Comparison of ENCODE assay signal across 24 cellular contexts in genomic region chr11:2158291-2158737, GRCh38. TPM values are rescaled to one million over a fixed set of nuclear protein-coding genes. Genes with fewer than 3 reads are reported as not detected.
DNase-seq lines count a peak whose midpoint lies in the region; ATAC-seq, FAIRE-seq and TF ChIP-seq lines count a peak whose summit lies in the region.
"Had no signal": no experiment of that assay in that cellular context is flagged by ENCODE, and none has a peak within 500 bp of the region (broad histone marks: within the 10 kb centered on the region; RNA-seq: fewer than 3 reads in every experiment).

No MANE protein-coding gene starts in this region.

- 2% methylated on average over 12 of the region's 13 CpGs for WGBS in K562 (ENCODE audit: insufficient coverage, low coverage, missing lambda C conversion rate)
- no CpG with 5 or more reads among the region's 13 CpGs for WGBS in right lobe of liver (ENCODE audit: insufficient coverage, low coverage, low lambda C conversion rate, missing lambda C conversion rate)
- WGBS in transverse colon (ENCODE audit: low coverage in 1 of 2), 2 donors: 46% methylated on average over 12 of the region's 13 CpGs; no CpG with 5 or more reads in 1 of the 2 donors
- 62 to 89% (median 68%) methylated on average over 8 to 13 of the region's 13 CpGs for whole genome bisulfite sequencing in spleen, 5 donors

- intact Hi-C loops in K562 (cut with micrococcal nuclease) (no loop called here), right lobe of liver (cut with DNase I) (loop anchor here in 1 of 2 donors (10.0 kb wide), 1 partner anchor 324 kb away; the partner anchor contains the start of genes SYT8 and TNNI2), transverse colon (cut with DNase I; ENCODE audit: low total_unique reads) (loop anchor here (5.0 kb wide), 1 partner anchor 466 kb away; no protein-coding TSS in a partner anchor), spleen (cut with DNase I; ENCODE audit: low total_unique reads) (loop anchor here (10.0 kb wide), 2 partner anchors 464 to 504 kb away; partner anchors contain the start of gene KRTAP5-6)

- H4K20me1 ChIP-seq in K562 (replicated peaks; ENCODE audit: control insufficient read depth, insufficient read depth, low read length): no peaks in the 10 kb centered on the region; the same call in 1 of the 2 replicates

- CTCF ChIA-PET in K562 (lab: Yijun Ruan, JAX; ENCODE audit: low intra/inter-chr PET ratio): no interaction called here

- no peaks in the 10 kb centered on the region for H3K79me2 ChIP-seq in K562 (ENCODE audit: control insufficient read depth, insufficient read depth, low read length)

- H3K36me3 ChIP-seq in K562 (ENCODE audit: control insufficient read depth, insufficient read depth, low read length) (no peaks in the 10 kb centered on the region), endocrine pancreas (ENCODE audit: control insufficient read depth, insufficient read depth, low read length) (no peaks in the 10 kb centered on the region), right lobe of liver (no peaks in the 10 kb centered on the region), transverse colon (no peaks in the 10 kb centered on the region), spleen (no peaks in the 10 kb centered on the region)

- H3K27me3 ChIP-seq in K562 (ENCODE audit: control insufficient read depth in 2 of 2, insufficient read depth in 2 of 2, low read length in 2 of 2): peaks cover 0 to 20% of the 10 kb centered on the region in 2 experiments; a peak in 3 of 5 replicates
- no peaks in the 10 kb centered on the region for H3K27me3 ChIP-seq in endocrine pancreas (ENCODE audit: control insufficient read depth, insufficient read depth, low read length)
- H3K27me3 ChIP-seq in right lobe of liver: no peaks in the 10 kb centered on the region
- peaks cover 21% of the 10 kb centered on the region for H3K27me3 ChIP-seq in transverse colon
- peaks cover 0 to 76% (median 0%) of the 10 kb centered on the region in 7 donors for H3K27me3 ChIP-seq in spleen (replicated peaks in 1 of 7)

- FAIRE-seq in K562 (lab: Jason Lieb, UNC): no peak
- FAIRE-seq: GM12891, GM18507 had no signal

- H3K4me2 ChIP-seq in K562 (ENCODE audit: insufficient read depth, low read length): no peak overlapping the region

- H3K9me3 ChIP-seq in K562 (replicated peaks; ENCODE audit: control insufficient read depth, insufficient read depth, low read depth, low read length): no peaks in the 10 kb centered on the region
- H3K9me3 ChIP-seq in endocrine pancreas (ENCODE audit: control insufficient read depth, low read length): no peaks in the 10 kb centered on the region
- H3K9me3 ChIP-seq in right lobe of liver: no peaks in the 10 kb centered on the region
- H3K9me3 ChIP-seq in transverse colon: no peaks in the 10 kb centered on the region
- no peaks in the 10 kb centered on the region for H3K9me3 ChIP-seq in spleen

- no peak for DNase-seq in K562 (ENCODE audit: extremely low read depth in 1 of 4, low spot score in 3 of 4)
- peak; percentile 81 to 93 (median 92) for DNase-seq in right lobe of liver
- no peak for DNase-seq in transverse colon
- DNase-seq in spleen: no peak
- DNase-seq: C1 segment of cervical spinal cord; Calu3; CD4-positive, alpha-beta memory T cell; COR-L47; DMS53; DMS79 treated with DMSO at 0.1 percent for 48 hours; GF-D8; GM23248; H9 had no signal

- no peak for TF ChIP-seq CTCF in K562 (IDR thresholded peaks at IDR 0.05 in 2 of 3, conservative IDR thresholded peaks at IDR 0.05 in 1 of 3; ENCODE audit: insufficient read depth in 2 of 3, low read depth in 1 of 3, low read length in 3 of 3)
- TF ChIP-seq CTCF in right lobe of liver (IDR thresholded peaks at IDR 0.05): no peak
- TF ChIP-seq CTCF in transverse colon (IDR thresholded peaks at IDR 0.05): no peak
- no peak for TF ChIP-seq CTCF in spleen (IDR thresholded peaks at IDR 0.05 in 8 of 11, conservative IDR thresholded peaks at IDR 0.05 in 3 of 11)

- no peak overlapping the region for H2AFZ ChIP-seq in K562 (ENCODE audit: low read depth, low read length)
- H2AFZ ChIP-seq: GM23248 had no signal

- BruUV-seq in K562 (replicated peaks; lab: Mats Ljungman, UMichigan): no TSS peak

- peaks cover 0 to 41% of the 10 kb centered on the region in 2 experiments; a peak in 1 of 5 replicates for H3K4me1 ChIP-seq in K562 (replicated peaks in 1 of 2; ENCODE audit: control insufficient read depth in 2 of 2, insufficient read depth in 2 of 2, low read length in 2 of 2)
- H3K4me1 ChIP-seq in endocrine pancreas (ENCODE audit: control insufficient read depth, insufficient read depth, low read length): no peaks in the 10 kb centered on the region
- H3K4me1 ChIP-seq in right lobe of liver: peaks cover 0 to 37% (median 13%) of the 10 kb centered on the region in 4 donors
- H3K4me1 ChIP-seq in transverse colon: no peaks in the 10 kb centered on the region
- peaks cover 0 to 3% (median 0%) of the 10 kb centered on the region in 6 donors for H3K4me1 ChIP-seq in spleen

- H3K27ac ChIP-seq in K562 (ENCODE audit: extremely low read depth, low read depth, low read length) (no peak overlapping the region), right lobe of liver (peak overlapping the region; percentile 64 to 90 (median 79)), transverse colon (no peak overlapping the region), spleen (no peak overlapping the region)
- H3K27ac ChIP-seq: GM23248 had no signal

- H3K4me3 ChIP-seq in K562 (no peak overlapping the region), endocrine pancreas (ENCODE audit: control insufficient read depth, insufficient read depth, low read length) (no peak overlapping the region), right lobe of liver (peak overlapping the region; percentile 68 to 94 (median 74)), transverse colon (no peak overlapping the region), spleen (no peak overlapping the region)
- H3K4me3 ChIP-seq: GM23248 had no signal

- TF ChIP-seq RAD21 in K562 (CRISPR knock-in tag; conservative IDR thresholded peaks at IDR 0.05 in 1 of 2, IDR thresholded peaks at IDR 0.05 in 1 of 2): no peak

- in situ Hi-C loops in K562 (cut with MboI) (loop anchor here (10.0 kb wide), 2 partner anchors 304 to 464 kb away; partner anchors contain the start of genes KRTAP5-6 and LSP1), transverse colon (cut with MboI; ENCODE audit: low pct_ligation_motif_present in 1 of 4, low pct_unique_long_range_greater_than_20kb in 1 of 4, low sequenced_read_pairs in 3 of 4) (loop anchor here (10.0 to 25.0 kb wide), 3 partner anchors 446 to 504 kb away; partner anchors contain the start of gene KRTAP5-6 (in 2 of the 4))

- no peaks in the 10 kb centered on the region for H3K9me1 ChIP-seq in K562 (ENCODE audit: control insufficient read depth, insufficient read depth, low read length)

- H3K9ac ChIP-seq in K562 (ENCODE audit: insufficient read depth in 1 of 2, low read depth in 2 of 2, low read length in 2 of 2) (peak overlapping the region in 1 of 2 experiments; percentile 17; a peak in 1 of 4 replicates), endocrine pancreas (ENCODE audit: control insufficient read depth, insufficient read depth, low read length) (peak overlapping the region; percentile 38)
- H3K9ac ChIP-seq: GM23248 had no signal

- peak; percentile 8; the same call in 1 of the 3 replicates for ATAC-seq in K562
- ATAC-seq in right lobe of liver: peak; percentile 63 to 80 (median 74)
- no peak for ATAC-seq in GM19463 (IDR thresholded peaks at IDR 0.05; ENCODE audit: unreplicated experiment)
- ATAC-seq: HCT116 had no signal

- TF ChIP-seq EP300 in K562 (IDR thresholded peaks at IDR 0.05; ENCODE audit: low read length): no peak
- no peak for TF ChIP-seq EP300 in transverse colon (IDR thresholded peaks at IDR 0.05; ENCODE audit: low read depth)

- POLR2A ChIA-PET in K562 (lab: Yijun Ruan, JAX): interaction anchor here (0.6 kb wide), 1 partner anchor 620 kb away, joined by 3 read pairs; no protein-coding TSS in a partner anchor

- TF ChIP-seq POLR2A in K562 (conservative IDR thresholded peaks at IDR 0.05) (no peak), right lobe of liver (IDR thresholded peaks at IDR 0.05) (peak; percentile 59), transverse colon (IDR thresholded peaks at IDR 0.05) (no peak), spleen (IDR thresholded peaks at IDR 0.05) (no peak)

RNA-seq across cellular contexts. Expression of gene INS, which starts 2.7 kb away (rescaled TPM):
- not detected in 2 replicates for total RNA-seq in K562 (2011; cell fraction: chromatin; rRNA removed; ENCODE audit: low replicate concordance)
- not detected in 2 replicates for total RNA-seq in K562 (2011; cell fraction: nucleolus; rRNA removed)
- total RNA-seq in K562 (2011; cell fraction: nucleoplasm; rRNA removed): not detected in 2 replicates
- total RNA-seq in K562 (2014; rRNA removed): not detected in 2 replicates
- not detected in 2 replicates for total RNA-seq in K562 (2014; rRNA removed; fragmentation: Illumina TruSeq; extraction: Trizol)
- total RNA-seq in K562 (2015; rRNA removed; fragmentation: Illumina TruSeq; extraction: Trizol): not detected in 2 replicates
- total RNA-seq in K562 (2021): not detected in 2 replicates
- polyA plus RNA-seq in K562 (2011; rRNA removed): not detected in 2 replicates
- not detected in 2 replicates for polyA plus RNA-seq in K562 (2011; cell fraction: cytosol; rRNA removed)
- polyA plus RNA-seq in K562 (2011; cell fraction: nucleus; rRNA removed): not detected in 2 replicates
- polyA plus RNA-seq in K562 (2012): not detected in 2 replicates
- not detected in 2 replicates for polyA plus RNA-seq in K562 (2014; fragmentation: Illumina TruSeq; extraction: Trizol)
- not detected for polyA plus RNA-seq in K562 (2014; fragmentation: Nextera tagmentation; extraction: Ambion mirVana)
- polyA plus RNA-seq in K562 (2014; rRNA removed): not detected in 2 replicates
- polyA minus RNA-seq in K562 (2011; rRNA and poly(A)+ RNA removed): not detected in 2 replicates
- not detected in 2 replicates for polyA minus RNA-seq in K562 (2011; cell fraction: cytosol; rRNA and poly(A)+ RNA removed)
- polyA minus RNA-seq in K562 (2011; cell fraction: nucleus; rRNA and poly(A)+ RNA removed): not detected in 2 replicates
- not detected for total RNA-seq in right lobe of liver
- total RNA-seq in transverse colon: not detected
- 1 to 10 TPM in 2 of 7 donors, not detected in 5; 1.3 to 1.5 TPM for total RNA-seq in spleen
- 1 to 10 TPM; 1.3 to 2.4 (median 1.9) TPM for polyA plus RNA-seq in spleen
- total RNA-seq: A172; A673; Calu3; CD4-positive, alpha-beta memory T cell; Daoy; G401; GM23248; H4; H9 had no signal
- polyA plus RNA-seq: BJ; CD4-positive, alpha-beta memory T cell; GM23248 had no signal

RNA-seq across cellular contexts. Expression of gene TH, which starts 13.3 kb away (rescaled TPM):
- not detected in 2 replicates for total RNA-seq in K562 (2011; cell fraction: chromatin; rRNA removed; ENCODE audit: low replicate concordance)
- not detected in 2 replicates for total RNA-seq in K562 (2011; cell fraction: nucleolus; rRNA removed)
- total RNA-seq in K562 (2011; cell fraction: nucleoplasm; rRNA removed): not detected in 2 replicates
- total RNA-seq in K562 (2014; rRNA removed) (not detected in 2 replicates), K562 (2014; rRNA removed; fragmentation: Illumina TruSeq; extraction: Trizol) (not detected in 2 replicates), K562 (2015; rRNA removed; fragmentation: Illumina TruSeq; extraction: Trizol) (not detected in 2 replicates), K562 (2021) (not detected in 2 replicates), right lobe of liver (under 1 TPM in 2 of 6 experiments, not detected in 4; 0.51 to 0.64 TPM), transverse colon (not detected), spleen (1 to 10 TPM in 1 of 7 donors, not detected in 6; 1.0 TPM)
- polyA plus RNA-seq in K562 (2011; rRNA removed) (not detected in 2 replicates), K562 (2014; fragmentation: Illumina TruSeq; extraction: Trizol) (not detected in 2 replicates), K562 (2014; fragmentation: Nextera tagmentation; extraction: Ambion mirVana) (not detected), K562 (2014; rRNA removed) (not detected in 2 replicates), spleen (under 1 TPM; 0.13 to 0.38 (median 0.15) TPM)
- 0.06 TPM in 1 of 2 replicates, not detected in the other for polyA plus RNA-seq in K562 (2011; cell fraction: cytosol; rRNA removed)
- polyA plus RNA-seq in K562 (2011; cell fraction: nucleus; rRNA removed): not detected in 2 replicates
- polyA plus RNA-seq in K562 (2012): not detected in 2 replicates
- polyA minus RNA-seq in K562 (2011; rRNA and poly(A)+ RNA removed): not detected in 2 replicates
- polyA minus RNA-seq in K562 (2011; cell fraction: cytosol; rRNA and poly(A)+ RNA removed): not detected in 2 replicates
- polyA minus RNA-seq in K562 (2011; cell fraction: nucleus; rRNA and poly(A)+ RNA removed): not detected in 2 replicates
- total RNA-seq: A673; Calu3; CD4-positive, alpha-beta memory T cell; Daoy; G401; GM23248; H4; H9 had no signal
- polyA plus RNA-seq: BJ; CD4-positive, alpha-beta memory T cell; GM23248 had no signal

RNA-seq across cellular contexts. Expression of gene IGF2, which starts 19.1 kb away (rescaled TPM):
- total RNA-seq in K562 (2011; cell fraction: chromatin; rRNA removed; ENCODE audit: low replicate concordance): not detected in 2 replicates
- not detected in 2 replicates for total RNA-seq in K562 (2011; cell fraction: nucleolus; rRNA removed)
- total RNA-seq in K562 (2011; cell fraction: nucleoplasm; rRNA removed): not detected in 2 replicates
- total RNA-seq in K562 (2014; rRNA removed) (not detected in 2 replicates), K562 (2014; rRNA removed; fragmentation: Illumina TruSeq; extraction: Trizol) (not detected in 2 replicates), K562 (2015; rRNA removed; fragmentation: Illumina TruSeq; extraction: Trizol) (not detected in 2 replicates), K562 (2021) (0.16 and 0.67 TPM in 2 replicates), right lobe of liver (100 to 1,000 TPM in 5 of 6 experiments, 10 to 100 TPM in 1; 86.6 to 289 (median 177) TPM), transverse colon (10 to 100 TPM in 3 of 4 donors, 1 to 10 TPM in 1; 8.2 to 19.8 (median 12.2) TPM), spleen (10 to 100 TPM; 10.2 to 66.6 (median 25.7) TPM)
- polyA plus RNA-seq in K562 (2011; rRNA removed) (not detected in 2 replicates), K562 (2014; fragmentation: Illumina TruSeq; extraction: Trizol) (not detected in 2 replicates), K562 (2014; fragmentation: Nextera tagmentation; extraction: Ambion mirVana) (not detected), K562 (2014; rRNA removed) (0.03 TPM in 1 of 2 replicates, not detected in the other), spleen (1 to 10 TPM in 2 of 3 donors, under 1 TPM in 1; 0.74 to 9.8 (median 4.0) TPM)
- 0.01 TPM in 1 of 2 replicates, not detected in the other for polyA plus RNA-seq in K562 (2011; cell fraction: cytosol; rRNA removed)
- 0.03 TPM in 1 of 2 replicates, not detected in the other for polyA plus RNA-seq in K562 (2011; cell fraction: nucleus; rRNA removed)
- 0.03 and 0.04 TPM in 2 replicates for polyA plus RNA-seq in K562 (2012)
- polyA minus RNA-seq in K562 (2011; rRNA and poly(A)+ RNA removed): 0.07 and 0.18 TPM in 2 replicates
- 5.3 TPM in 1 of 2 replicates, not detected in the other for polyA minus RNA-seq in K562 (2011; cell fraction: cytosol; rRNA and poly(A)+ RNA removed)
- not detected in 2 replicates for polyA minus RNA-seq in K562 (2011; cell fraction: nucleus; rRNA and poly(A)+ RNA removed)
- total RNA-seq: CD4-positive, alpha-beta memory T cell; G401; GM23248 had no signal
- polyA plus RNA-seq: CD4-positive, alpha-beta memory T cell had no signal

Comparison
In these comparisons a context has a peak if more than half of its experiments do, and no peak if none do; other contexts are left out.
1. DNase-seq: peak in right lobe of liver (3 of 3); none in K562 (0 of 4), transverse colon (single experiment) and spleen (single experiment).
2. H3K27ac ChIP-seq: peak in right lobe of liver (3 of 3); none in K562 (single experiment), transverse colon (0 of 4) and spleen (0 of 8).
3. H3K4me3 ChIP-seq: peak in right lobe of liver (3 of 3); none in K562 (single experiment), endocrine pancreas (single experiment), transverse colon (0 of 4) and spleen (0 of 8).
4. RNA of gene IGF2, which starts 19.1 kb away (total RNA-seq): 86.6 to 289 TPM in right lobe of liver, 10.2 to 66.6 TPM in spleen and 8.2 to 19.8 TPM in transverse colon; 0.16 to 0.67 TPM in K562; every median in the first group is over 4 times any median in the second.